30 cellular contexts compared by ENCODE assay signal in genomic region chr11:71395010-71395560, GRCh38.
"Had no signal": no experiment of that assay in that cellular context is flagged by ENCODE, and none has a peak within 500 bp of the region (broad histone marks: within the 10 kb centered on the region; RNA-seq: fewer than 3 reads in every experiment).

No MANE protein-coding gene starts in this region.

- H3K4me3 Mint-ChIP-seq: activated B cell treated with CpG ODN at 0.5 μM for 24 hours; activated CD4-positive, alpha-beta T cell treated with anti-CD3 and anti-CD28 coated beads for 36 hours; activated naive CD4-positive, alpha-beta T cell treated with anti-CD3 and anti-CD28 coated beads for 36 hours; activated naive CD8-positive, alpha-beta T cell treated with anti-CD3 and anti-CD28 coated beads, Interleukin-2, amount 10 ng/mL, durations not matched to agents 7 days and 5 days; activated T-cell treated with anti-CD3 and anti-CD28 coated beads, Interleukin-2, amount 50 U/mL, for 72 hours; endodermal cell; mesothelial cell of epicardium; naive thymus-derived CD8-positive, alpha-beta T cell; stimulated activated naive CD8-positive, alpha-beta T cell treated with anti-CD3 and anti-CD28 coated beads, Interleukin-15, Interleukin-2, amounts not matched to agents 100 ng/mL and 50 ng/mL, for 24 hours; T-helper 1 cell treated with Interleukin-12 subunit alpha and Interleukin-12 subunit beta and Interleukin-4 antibody, amounts not matched to agents 30 μg/mL and 1 μg/mL, for 36 hours had no signal

- DNase-seq: activated B cell treated with CpG ODN at 0.5 μM for 24 hours; activated CD4-positive, alpha-beta T cell treated with anti-CD3 and anti-CD28 coated beads for 36 hours; activated CD4-positive, alpha-beta T cell treated with anti-CD3 and anti-CD28 coated beads, Interleukin-2, amount 50 U/mL, for 4 hours; activated CD8-positive, alpha-beta memory T cell treated with anti-CD3 and anti-CD28 coated beads for 24 hours; activated CD8-positive, alpha-beta memory T cell treated with anti-CD3 and anti-CD28 coated beads, Interleukin-2, amount 50 U/mL, for 4 hours; activated effector memory CD4-positive, alpha-beta T cell treated with Interleukin-2 at 50 U/mL for 16 hours; activated naive CD4-positive, alpha-beta T cell treated with anti-CD3 and anti-CD28 coated beads for 36 hours; activated naive CD8-positive, alpha-beta T cell treated with anti-CD3 and anti-CD28 coated beads, Interleukin-2, amount 10 ng/mL, durations not matched to agents 7 days and 5 days; activated T-cell treated with anti-CD3 and anti-CD28 coated beads, Interleukin-2, amount 50 U/mL, for 72 hours; amniotic stem cell; cerebellar nuclear complex; endodermal cell; esophagus squamous epithelium; gastrocnemius medialis; heart left ventricle; islet precursor cell; left cardiac atrium; naive thymus-derived CD8-positive, alpha-beta T cell; nucleus accumbens; stimulated activated CD4-positive, alpha-beta T cell treated with anti-CD3 and anti-CD28 coated beads, Interleukin-1b, Interleukin-23, amount 100 ng/mL, for 48 hours; substantia nigra; T1000; thyroid gland had no signal

- H3K36me3 Mint-ChIP-seq: activated naive CD8-positive, alpha-beta T cell treated with anti-CD3 and anti-CD28 coated beads, Interleukin-2, amount 10 ng/mL, durations not matched to agents 7 days and 5 days; mesothelial cell of epicardium; naive thymus-derived CD8-positive, alpha-beta T cell had no signal

- H3K36me3 ChIP-seq: breast epithelium, esophagus squamous epithelium, gastrocnemius medialis, heart left ventricle, right atrium auricular region, thyroid gland had no signal

- H3K27me3 Mint-ChIP-seq: activated B cell treated with CpG ODN at 0.5 μM for 24 hours; activated naive CD8-positive, alpha-beta T cell treated with anti-CD3 and anti-CD28 coated beads, Interleukin-2, amount 10 ng/mL, durations not matched to agents 7 days and 5 days had no signal

- H3K4me1 Mint-ChIP-seq: activated CD4-positive, alpha-beta T cell treated with anti-CD3 and anti-CD28 coated beads for 36 hours; activated naive CD8-positive, alpha-beta T cell treated with anti-CD3 and anti-CD28 coated beads, Interleukin-2, amount 10 ng/mL, durations not matched to agents 7 days and 5 days; endodermal cell had no signal

- ATAC-seq: activated CD4-positive, alpha-beta T cell treated with anti-CD3 and anti-CD28 coated beads for 36 hours; activated T-cell treated with anti-CD3 and anti-CD28 coated beads, Interleukin-2, amount 50 U/mL, for 72 hours; gastrocnemius medialis; heart left ventricle; left cardiac atrium; naive thymus-derived CD8-positive, alpha-beta T cell had no signal

- H3K9me3 Mint-ChIP-seq: activated B cell treated with CpG ODN at 0.5 μM for 24 hours; activated naive CD4-positive, alpha-beta T cell treated with anti-CD3 and anti-CD28 coated beads for 36 hours; activated naive CD8-positive, alpha-beta T cell treated with anti-CD3 and anti-CD28 coated beads, Interleukin-2, amount 10 ng/mL, durations not matched to agents 7 days and 5 days; activated T-cell treated with anti-CD3 and anti-CD28 coated beads, Interleukin-2, amount 50 U/mL, for 72 hours; endodermal cell; mesothelial cell of epicardium; naive thymus-derived CD8-positive, alpha-beta T cell; stimulated activated naive CD8-positive, alpha-beta T cell treated with anti-CD3 and anti-CD28 coated beads, Interleukin-15, Interleukin-2, amounts not matched to agents 100 ng/mL and 50 ng/mL, for 24 hours; T-helper 1 cell treated with Interleukin-12 subunit alpha and Interleukin-12 subunit beta and Interleukin-4 antibody, amounts not matched to agents 30 μg/mL and 1 μg/mL, for 36 hours had no signal

- H3K4me3 ChIP-seq: breast epithelium, coronary artery, esophagus squamous epithelium, gastrocnemius medialis, heart left ventricle, right atrium auricular region, skin epidermis, thyroid gland had no signal

- H3K27ac ChIP-seq: breast epithelium, coronary artery, esophagus squamous epithelium, gastrocnemius medialis, heart left ventricle, right atrium auricular region, skin epidermis, thyroid gland had no signal

- H3K9me3 ChIP-seq: breast epithelium, esophagus squamous epithelium, gastrocnemius medialis, heart left ventricle, right atrium auricular region, thyroid gland had no signal

- H3K4me1 ChIP-seq: breast epithelium, gastrocnemius medialis, heart left ventricle, right atrium auricular region, thyroid gland had no signal

- H3K27me3 ChIP-seq: right atrium auricular region, thyroid gland had no signal

- H3K27ac Mint-ChIP-seq: activated B cell treated with CpG ODN at 0.5 μM for 24 hours; activated CD4-positive, alpha-beta T cell treated with anti-CD3 and anti-CD28 coated beads for 36 hours; activated naive CD4-positive, alpha-beta T cell treated with anti-CD3 and anti-CD28 coated beads for 36 hours; activated naive CD8-positive, alpha-beta T cell treated with anti-CD3 and anti-CD28 coated beads, Interleukin-2, amount 10 ng/mL, durations not matched to agents 7 days and 5 days; activated T-cell treated with anti-CD3 and anti-CD28 coated beads, Interleukin-2, amount 50 U/mL, for 72 hours; endodermal cell; mesothelial cell of epicardium; stimulated activated naive CD8-positive, alpha-beta T cell treated with anti-CD3 and anti-CD28 coated beads, Interleukin-15, Interleukin-2, amounts not matched to agents 100 ng/mL and 50 ng/mL, for 24 hours; T-helper 1 cell treated with Interleukin-12 subunit alpha and Interleukin-12 subunit beta and Interleukin-4 antibody, amounts not matched to agents 30 μg/mL and 1 μg/mL, for 36 hours had no signal
